Comparison of ENCODE assay signal across 2 cellular contexts in genomic region chr3:37443363-37444035, GRCh38.
TF ChIP-seq lines count a peak whose summit lies in the region.

No MANE protein-coding gene starts in this region.

TF ChIP-seq in HCT116, 20 proteins besides CTCF, POLR2A, EP300 and RAD21:
- TF ChIP-seq ELF1 (IDR thresholded peaks at IDR 0.05; ENCODE audit: borderline replicate concordance, low read depth) (no peak), ATF3 (IDR thresholded peaks at IDR 0.05) (no peak), EGR1 (IDR thresholded peaks at IDR 0.05; ENCODE audit: low read depth) (no peak), CEBPB (IDR thresholded peaks at IDR 0.05; ENCODE audit: low read depth) (no peak), ZNF274 (IDR thresholded peaks at IDR 0.05; ENCODE audit: low read depth, low read length) (no peak), ZFX (IDR thresholded peaks at IDR 0.05) (no peak), FOSL1 (IDR thresholded peaks at IDR 0.05; ENCODE audit: low read depth) (no peak), TCF7L2 (IDR thresholded peaks at IDR 0.05; ENCODE audit: borderline replicate concordance, extremely low read depth, insufficient read depth, insufficient read length) (no peak)

TF ChIP-seq in K562, 482 proteins besides CTCF, POLR2A, EP300 and RAD21:
- TF ChIP-seq JUNB (CRISPR knock-in tag; conservative IDR thresholded peaks at IDR 0.05) (no peak), ATF3 (IDR thresholded peaks at IDR 0.05) (0 out of 2 replicates have a peak, but pooled peaks have one; percentile 7), ATF3 (CRISPR knock-in tag; conservative IDR thresholded peaks at IDR 0.05) (no peak), MAX (CRISPR knock-in tag; IDR thresholded peaks at IDR 0.05) (peak; percentile 25; the same call in 1 of the 2 replicates)
TF ChIP-seq in K562: peak in this region for 2.
